Comparison of ENCODE assay signal across 20 cellular contexts in the genomic region with DNA sequence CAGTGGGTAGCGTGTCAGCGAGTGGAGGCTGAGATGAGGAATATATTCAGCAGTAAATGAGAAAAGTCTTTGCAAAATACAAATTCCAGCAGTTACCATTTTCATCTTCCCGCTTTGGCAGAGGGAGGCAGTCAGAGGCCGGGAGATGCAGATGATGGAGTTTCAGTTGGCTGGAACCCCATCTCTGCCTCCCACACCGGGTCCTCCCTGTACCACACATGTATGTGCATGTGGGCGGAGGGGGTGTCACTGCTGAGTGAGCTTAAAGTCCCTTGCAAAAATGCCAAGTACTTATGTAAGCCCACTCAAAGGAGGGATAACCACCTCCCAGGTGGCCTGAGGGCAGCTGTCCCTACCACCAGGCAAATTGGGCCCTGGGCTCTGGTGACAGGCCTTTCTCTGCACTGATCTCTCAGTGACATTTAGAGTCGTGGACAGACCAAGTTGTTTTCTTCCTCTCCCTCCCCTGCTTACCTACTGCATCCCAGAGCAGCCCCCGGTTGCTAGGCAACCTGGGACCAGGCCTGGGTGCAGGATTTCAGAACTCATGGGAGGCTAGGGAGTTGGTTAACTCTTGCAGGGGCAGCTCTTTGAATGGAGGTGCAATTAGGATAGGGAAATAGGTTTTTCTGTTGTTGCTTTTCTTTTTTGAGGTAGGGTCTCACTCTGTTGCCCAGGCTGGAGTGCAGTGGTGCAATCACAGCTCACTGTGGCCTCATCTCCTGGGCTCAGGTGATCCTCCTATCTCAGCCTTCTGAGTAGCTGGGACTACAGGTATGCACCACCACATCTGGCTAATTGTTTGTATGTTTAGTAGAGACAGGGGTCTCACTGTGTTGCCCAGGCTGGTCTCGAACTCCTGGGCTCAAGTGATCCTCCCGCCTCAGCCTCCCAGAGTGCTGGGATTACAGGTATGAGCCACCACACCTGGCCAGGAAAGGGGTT. TPM values are rescaled to one million over a fixed set of nuclear protein-coding genes. Genes with fewer than 3 reads are reported as not detected.
"Had no signal": no experiment of that assay in that cellular context is flagged by ENCODE, and none has a peak within 500 bp of the region (broad histone marks: within the 10 kb centered on the region; RNA-seq: fewer than 3 reads in every experiment).

No MANE protein-coding gene starts in this region.

- H3K4me3 Mint-ChIP-seq: activated naive CD4-positive, alpha-beta T cell treated with anti-CD3 and anti-CD28 coated beads, Interleukin-2, amount 50 U/mL, for 24 hours; activated T-cell treated with anti-CD3 and anti-CD28 coated beads, Interleukin-2, amount 50 U/mL, for 24 hours; naive thymus-derived CD8-positive, alpha-beta T cell had no signal

- H3K27me3 Mint-ChIP-seq: activated naive CD4-positive, alpha-beta T cell treated with anti-CD3 and anti-CD28 coated beads, Interleukin-2, amount 50 U/mL, for 24 hours; activated T-cell treated with anti-CD3 and anti-CD28 coated beads, Interleukin-2, amount 50 U/mL, for 24 hours had no signal

- DNase-seq: activated CD4-positive, alpha-beta T cell treated with anti-CD3 and anti-CD28 coated beads, Interleukin-2, amount 50 U/mL, for 4 hours; activated CD4-positive, CD25-positive, alpha-beta regulatory T cell treated with anti-CD3 and anti-CD28 coated beads, Interleukin-2, amount 50 U/mL, for 72 hours; activated effector memory CD4-positive, alpha-beta T cell treated with Interleukin-2 at 50 U/mL for 16 hours; activated T-cell treated with anti-CD3 and anti-CD28 coated beads, Interleukin-2, amount 50 U/mL, for 24 hours; body of pancreas; esophagus squamous epithelium; foreskin fibroblast; glutamatergic neuron; naive thymus-derived CD8-positive, alpha-beta T cell; stimulated activated CD4-positive, alpha-beta T cell treated with anti-CD3 and anti-CD28 coated beads, Interleukin-12 subunit alpha, Interleukin-12 subunit beta, amount 100 ng/mL, for 4 hours; stimulated activated CD4-positive, alpha-beta T cell treated with anti-CD3 and anti-CD28 coated beads, Interleukin-2, amount 100 ng/mL, for 48 hours; stimulated activated naive CD8-positive, alpha-beta T cell treated with anti-CD3 and anti-CD28 coated beads, Interleukin-15, Interleukin-2, amounts not matched to agents 100 U/mL and 50 U/mL, for 24 hours; T-helper 2 cell had no signal

- ATAC-seq: body of pancreas; left lobe of liver; mucosa of descending colon; naive thymus-derived CD8-positive, alpha-beta T cell; stimulated activated naive CD8-positive, alpha-beta T cell treated with anti-CD3 and anti-CD28 coated beads, Interleukin-15, Interleukin-2, amounts not matched to agents 100 U/mL and 50 U/mL, for 24 hours had no signal

- H3K27ac Mint-ChIP-seq: activated naive CD4-positive, alpha-beta T cell treated with anti-CD3 and anti-CD28 coated beads, Interleukin-2, amount 50 U/mL, for 24 hours; activated T-cell treated with anti-CD3 and anti-CD28 coated beads, Interleukin-2, amount 50 U/mL, for 24 hours had no signal

RNA-seq across cellular contexts. Expression of a gene that starts 17.1 kb away (rescaled TPM):
- total RNA-seq: chondrocyte; naive thymus-derived CD8-positive, alpha-beta T cell had no signal

RNA-seq across cellular contexts. Expression of a gene that starts 17.5 kb away (rescaled TPM):
- total RNA-seq: body of pancreas; chondrocyte; left lobe of liver; naive thymus-derived CD8-positive, alpha-beta T cell; osteoblast; thoracic aorta; ureter had no signal
- polyA plus RNA-seq: naive thymus-derived CD8-positive, alpha-beta T cell had no signal

RNA-seq across cellular contexts. Expression of a gene that starts 29.7 kb away (rescaled TPM):
- total RNA-seq: body of pancreas; chondrocyte; left lobe of liver; naive thymus-derived CD8-positive, alpha-beta T cell; osteoblast; thoracic aorta had no signal
- polyA plus RNA-seq: naive thymus-derived CD8-positive, alpha-beta T cell had no signal

RNA-seq across cellular contexts. Expression of a gene that starts 49.5 kb away (rescaled TPM):
- total RNA-seq: body of pancreas; chondrocyte; left lobe of liver; naive thymus-derived CD8-positive, alpha-beta T cell; osteoblast; thoracic aorta; ureter had no signal
- polyA plus RNA-seq: naive thymus-derived CD8-positive, alpha-beta T cell had no signal
